21 cellular contexts compared by ENCODE assay signal in the genomic region with DNA sequence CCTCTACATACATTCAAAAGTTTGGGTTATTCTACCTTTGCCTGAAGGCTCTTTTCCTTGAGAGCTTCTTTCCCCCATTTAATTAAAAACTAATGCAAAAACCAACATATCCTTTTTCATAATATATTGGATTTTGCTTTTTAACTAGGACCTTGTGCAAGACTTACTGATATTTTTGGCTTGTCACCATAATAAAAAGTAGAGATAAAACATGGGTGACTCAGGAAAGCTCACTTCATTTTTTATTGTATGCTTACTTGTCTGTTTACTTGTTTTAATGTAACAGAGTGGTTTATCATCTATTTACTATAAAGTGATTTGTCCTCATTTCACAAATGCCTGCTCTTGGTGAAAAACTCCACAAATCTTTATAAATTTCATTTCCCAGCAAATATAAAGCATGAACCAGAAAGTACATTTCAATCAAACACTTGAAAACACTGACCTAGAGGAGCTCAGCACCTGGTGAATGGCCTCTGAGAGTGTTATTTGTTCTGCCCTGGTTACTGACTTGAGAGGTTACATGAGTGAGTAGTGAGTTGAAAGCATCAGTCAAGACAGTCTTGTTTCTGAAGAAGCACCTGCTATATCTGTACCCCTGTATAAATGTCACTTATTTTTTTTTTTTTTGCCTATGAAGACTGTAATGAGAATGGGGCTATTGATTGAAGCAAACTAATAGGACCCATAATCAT. TPM values are rescaled to one million over a fixed set of nuclear protein-coding genes. Genes with fewer than 3 reads are reported as not detected.
A peak's percentile ranks its signal among the peaks of the same experiment; 100 is the strongest.
DNase-seq lines count a peak whose midpoint lies in the region; ATAC-seq and TF ChIP-seq lines count a peak whose summit lies in the region.
"Had no signal": no experiment of that assay in that cellular context is flagged by ENCODE, and none has a peak within 500 bp of the region (broad histone marks: within the 10 kb centered on the region; RNA-seq: fewer than 3 reads in every experiment).

No MANE protein-coding gene starts in this region.

- POLR2A ChIA-PET in activated CD8-positive, alpha-beta T cell treated with anti-CD3 and anti-CD28 coated beads for 36 hours (lab: Charles Lee), result no interaction called here

- intact Hi-C loops in activated CD8-positive, alpha-beta T cell treated with anti-CD3 and anti-CD28 coated beads for 36 hours (cut with micrococcal nuclease), result no loop called here

- peaks cover 38% of the 10 kb centered on the region for H3K4me1 Mint-ChIP-seq in mesothelial cell of epicardium
- no peaks in the 10 kb centered on the region for H3K4me1 Mint-ChIP-seq in activated CD8-positive, alpha-beta T cell treated with anti-CD3 and anti-CD28 coated beads for 36 hours (ENCODE audit: low read depth)

- H3K9me3 Mint-ChIP-seq in mesothelial cell of epicardium, result peaks cover under 1% of the 10 kb centered on the region
- H3K9me3 Mint-ChIP-seq in activated CD8-positive, alpha-beta T cell treated with anti-CD3 and anti-CD28 coated beads for 36 hours, result no peaks in the 10 kb centered on the region
- H3K9me3 Mint-ChIP-seq: activated CD4-positive, alpha-beta memory T cell treated with anti-CD3 and anti-CD28 coated beads for 36 hours; activated T-cell treated with anti-CD3 and anti-CD28 coated beads, Interleukin-2, amount 50 U/mL, for 24 hours; neural crest cell had no signal

- H3K36me3 Mint-ChIP-seq in mesothelial cell of epicardium, result no peaks in the 10 kb centered on the region
- H3K36me3 Mint-ChIP-seq in activated CD8-positive, alpha-beta T cell treated with anti-CD3 and anti-CD28 coated beads for 36 hours (ENCODE audit: low read depth), result no peaks in the 10 kb centered on the region
- H3K36me3 Mint-ChIP-seq: activated CD4-positive, alpha-beta memory T cell treated with anti-CD3 and anti-CD28 coated beads for 36 hours had no signal

- TF ChIP-seq CTCF in mesothelial cell of epicardium (IDR thresholded peaks at IDR 0.05; ENCODE audit: unreplicated experiment), result no peak
- TF ChIP-seq CTCF in activated CD8-positive, alpha-beta T cell treated with anti-CD3 and anti-CD28 coated beads for 36 hours (IDR thresholded peaks at IDR 0.05), result no peak

- H3K27me3 Mint-ChIP-seq in mesothelial cell of epicardium (ENCODE audit: low read depth), result no peaks in the 10 kb centered on the region
- H3K27me3 Mint-ChIP-seq in activated CD8-positive, alpha-beta T cell treated with anti-CD3 and anti-CD28 coated beads for 36 hours, result peaks cover 1% of the 10 kb centered on the region
- H3K27me3 Mint-ChIP-seq: activated T-cell treated with anti-CD3 and anti-CD28 coated beads, Interleukin-2, amount 50 U/mL, for 24 hours had no signal

- CTCF ChIA-PET in activated CD8-positive, alpha-beta T cell treated with anti-CD3 and anti-CD28 coated beads for 36 hours (lab: Charles Lee), result interaction anchor here (1.0 to 1.2 kb wide), 2 partner anchors 21 to 33 kb away, joined by 3 to 4 read pairs; partner anchors contain the start of gene ADGRG6

- ATAC-seq in SK-N-SH treated with all-trans-retinoic acid at 6 μM for 48 hours (peak; percentile 11; the same call in 1 of the 3 replicates), HG02973 (IDR thresholded peaks at IDR 0.05; ENCODE audit: unreplicated experiment) (no peak)
- ATAC-seq in stimulated activated naive CD8-positive, alpha-beta T cell treated with anti-CD3 and anti-CD28 coated beads, Interleukin-15, Interleukin-2, amounts not matched to agents 100 U/mL and 50 U/mL, for 24 hours, result no peak
- no peak for ATAC-seq in activated CD8-positive, alpha-beta T cell treated with anti-CD3 and anti-CD28 coated beads for 36 hours

- DNase-seq in DMS53 (lab: John Stamatoyannopoulos, UW) (peak; percentile 88), NCI-H187 (lab: John Stamatoyannopoulos, UW) (peak; percentile 46 to 51), mesothelial cell of epicardium (ENCODE audit: low spot score in 2 of 2, unreplicated experiment in 2 of 2) (no peak)
- DNase-seq in stimulated activated naive CD8-positive, alpha-beta T cell treated with anti-CD3 and anti-CD28 coated beads, Interleukin-15, Interleukin-2, amounts not matched to agents 100 U/mL and 50 U/mL, for 24 hours, result no peak
- no peak for DNase-seq in activated CD8-positive, alpha-beta T cell treated with anti-CD3 and anti-CD28 coated beads for 36 hours
- DNase-seq: activated CD4-positive, alpha-beta memory T cell treated with anti-CD3 and anti-CD28 coated beads for 36 hours; activated naive CD4-positive, alpha-beta T cell treated with anti-CD3 and anti-CD28 coated beads, Interleukin-2, amount 50 U/mL, for 16 hours; activated T-cell treated with anti-CD3 and anti-CD28 coated beads, Interleukin-2, amount 50 U/mL, for 24 hours; AML-193; COR-L47; GF-D8; hippocampal formation; islet precursor cell; midbrain; MV-4-11; SJCRH30; stimulated activated CD4-positive, alpha-beta T cell treated with anti-CD3 and anti-CD28 coated beads, Interleukin-2, amount 100 ng/mL, for 48 hours; T-helper 2 cell had no signal

- H3K27ac Mint-ChIP-seq in mesothelial cell of epicardium, result peak overlapping the region; percentile 88
- no peak overlapping the region for H3K27ac Mint-ChIP-seq in activated CD8-positive, alpha-beta T cell treated with anti-CD3 and anti-CD28 coated beads for 36 hours
- H3K27ac Mint-ChIP-seq: activated CD4-positive, alpha-beta memory T cell treated with anti-CD3 and anti-CD28 coated beads for 36 hours; activated T-cell treated with anti-CD3 and anti-CD28 coated beads, Interleukin-2, amount 50 U/mL, for 24 hours had no signal

- H3K4me3 Mint-ChIP-seq in mesothelial cell of epicardium, result no peak overlapping the region
- no peak overlapping the region for H3K4me3 Mint-ChIP-seq in activated CD8-positive, alpha-beta T cell treated with anti-CD3 and anti-CD28 coated beads for 36 hours
- H3K4me3 Mint-ChIP-seq: activated CD4-positive, alpha-beta memory T cell treated with anti-CD3 and anti-CD28 coated beads for 36 hours; activated T-cell treated with anti-CD3 and anti-CD28 coated beads, Interleukin-2, amount 50 U/mL, for 24 hours; neural crest cell had no signal

TF ChIP-seq in SK-N-SH treated with all-trans-retinoic acid at 6 μM for 48 hours, 23 proteins besides CTCF, POLR2A, EP300 and RAD21:
- no peak for TF ChIP-seq ZNF565 (CRISPR knock-in tag; conservative IDR thresholded peaks at IDR 0.05; ENCODE audit: low read depth)
- TF ChIP-seq PPARA (CRISPR knock-in tag; IDR thresholded peaks at IDR 0.05; ENCODE audit: borderline replicate concordance), result no peak
- TF ChIP-seq SNAI2 (CRISPR knock-in tag; IDR thresholded peaks at IDR 0.05), result no peak
- no peak for TF ChIP-seq ZNF70 (CRISPR knock-in tag; IDR thresholded peaks at IDR 0.05)
- TF ChIP-seq TCF4 (CRISPR knock-in tag; IDR thresholded peaks at IDR 0.05; ENCODE audit: borderline replicate concordance), result no peak
- TF ChIP-seq ARNTL (CRISPR knock-in tag; IDR thresholded peaks at IDR 0.05; ENCODE audit: borderline replicate concordance, low read depth), result no peak
- no peak for TF ChIP-seq CREB5 (CRISPR knock-in tag; IDR thresholded peaks at IDR 0.05; ENCODE audit: low read depth)
- no peak for TF ChIP-seq GLIS3 (CRISPR knock-in tag; IDR thresholded peaks at IDR 0.05)

RNA-seq across cellular contexts. Expression of gene ADGRG6, which starts 20.8 kb away (rescaled TPM):
- 33.5 to 36.6 TPM (median 35.4 TPM) in 3 replicates for total RNA-seq in mesothelial cell of epicardium
- total RNA-seq in activated CD8-positive, alpha-beta T cell treated with anti-CD3 and anti-CD28 coated beads for 36 hours, result 1 to 10 TPM; 1.3 to 1.5 TPM

Comparison
In these comparisons a context has a peak if more than half of its experiments do, and no peak if none do; other contexts are left out.
1. DNase-seq: peak in DMS53 (single experiment) and NCI-H187 (2 of 2); none in mesothelial cell of epicardium (0 of 2), stimulated activated naive CD8-positive, alpha-beta T cell treated with anti-CD3 and anti-CD28 coated beads, Interleukin-15, Interleukin-2, amounts not matched to agents 100 U/mL and 50 U/mL, for 24 hours (single experiment) and activated CD8-positive, alpha-beta T cell treated with anti-CD3 and anti-CD28 coated beads for 36 hours (single experiment).
2. RNA of gene ADGRG6, which starts 20.8 kb away (total RNA-seq): 33.5 to 36.6 TPM in mesothelial cell of epicardium; 1.3 to 1.5 TPM in activated CD8-positive, alpha-beta T cell treated with anti-CD3 and anti-CD28 coated beads for 36 hours; every median in the first group is over 10 times any median in the second.